ENCODE assay signal across 6 cellular contexts in the genomic region with DNA sequence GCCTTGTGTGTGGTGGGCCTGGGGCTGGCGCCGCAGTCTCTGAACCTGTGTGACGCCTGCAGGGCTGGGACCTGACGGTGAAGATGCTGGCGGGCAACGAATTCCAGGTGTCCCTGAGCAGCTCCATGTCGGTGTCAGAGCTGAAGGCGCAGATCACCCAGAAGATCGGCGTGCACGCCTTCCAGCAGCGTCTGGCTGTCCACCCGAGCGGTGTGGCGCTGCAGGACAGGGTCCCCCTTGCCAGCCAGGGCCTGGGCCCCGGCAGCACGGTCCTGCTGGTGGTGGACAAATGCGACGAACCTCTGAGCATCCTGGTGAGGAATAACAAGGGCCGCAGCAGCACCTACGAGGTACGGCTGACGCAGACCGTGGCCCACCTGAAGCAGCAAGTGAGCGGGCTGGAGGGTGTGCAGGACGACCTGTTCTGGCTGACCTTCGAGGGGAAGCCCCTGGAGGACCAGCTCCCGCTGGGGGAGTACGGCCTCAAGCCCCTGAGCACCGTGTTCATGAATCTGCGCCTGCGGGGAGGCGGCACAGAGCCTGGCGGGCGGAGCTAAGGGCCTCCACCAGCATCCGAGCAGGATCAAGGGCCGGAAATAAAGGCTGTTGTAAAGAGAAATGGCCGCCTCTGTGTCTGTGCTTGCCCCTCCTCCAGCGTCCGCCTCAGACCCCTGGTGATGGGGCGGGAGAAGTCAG. TPM values are rescaled to one million over a fixed set of nuclear protein-coding genes. Genes with fewer than 3 reads are reported as not detected.
A peak's percentile ranks its signal among the peaks of the same experiment; 100 is the strongest.
DNase-seq lines count a peak whose midpoint lies in the region; ATAC-seq and TF ChIP-seq lines count a peak whose summit lies in the region.

No MANE protein-coding gene starts in this region.

- intact Hi-C loops in sigmoid colon (cut with DNase I): no loop called here

- no peaks in the 10 kb centered on the region for H3K9me3 ChIP-seq in sigmoid colon

- no peak for ATAC-seq in GM21381 (IDR thresholded peaks at IDR 0.05; ENCODE audit: unreplicated experiment)

- TF ChIP-seq POLR2A in sigmoid colon (IDR thresholded peaks at IDR 0.05): no peak

- peak overlapping the region; percentile 80 for H3K27ac ChIP-seq in C4-2B
- H3K27ac ChIP-seq in sigmoid colon: peak overlapping the region; percentile 87 to 95 (median 92)

- no peaks in the 10 kb centered on the region for H3K36me3 ChIP-seq in sigmoid colon

- DNase-seq in NCI-H526 treated with DMSO at 0.1 percent for 48 hours (lab: John Stamatoyannopoulos, UW) (peak; percentile 38), ecto neural progenitor cell (ENCODE audit: low spot score) (peak; percentile 63), sigmoid colon (peak; percentile 77), NCI-H187 treated with DMSO at 0.1 percent for 48 hours (lab: John Stamatoyannopoulos, UW) (no peak)

- no peak for TF ChIP-seq CTCF in C4-2B (conservative IDR thresholded peaks at IDR 0.05)
- no peak for TF ChIP-seq CTCF in sigmoid colon (IDR thresholded peaks at IDR 0.05)

- no peak for TF ChIP-seq EP300 in sigmoid colon (IDR thresholded peaks at IDR 0.05)

- WGBS in sigmoid colon, 2 donors: 68 to 73% methylated on average over 41 of the region's 41 CpGs

- H3K4me3 ChIP-seq in sigmoid colon: peak overlapping the region; percentile 54 to 70 (median 60)

- peaks cover 0 to 26% (median 22%) of the 10 kb centered on the region in 4 donors for H3K4me1 ChIP-seq in sigmoid colon

- H3K27me3 ChIP-seq in sigmoid colon: no peaks in the 10 kb centered on the region

RNA-seq across cellular contexts. Expression of a gene that starts 0.8 kb away (rescaled TPM):
- total RNA-seq in sigmoid colon: 10 to 100 TPM; 49.4 to 81.1 (median 68.8) TPM
- polyA plus RNA-seq in sigmoid colon: 100 to 1,000 TPM in 2 of 3 donors, 10 to 100 TPM in 1; 78.7 to 357 (median 241) TPM

RNA-seq across cellular contexts. Expression of a gene that starts 5.8 kb away (rescaled TPM):
- 10 to 100 TPM in 2 of 4 donors, 1 to 10 TPM in 2; 3.9 to 23.3 (median 10.3) TPM for total RNA-seq in sigmoid colon
- 10 to 100 TPM in 1 of 3 donors, 1 to 10 TPM in 2; 2.8 to 54.4 (median 3.0) TPM for polyA plus RNA-seq in sigmoid colon

RNA-seq across cellular contexts. Expression of a gene that starts 14.2 kb away (rescaled TPM):
- 10 to 100 TPM; 25.0 to 65.1 (median 27.9) TPM for total RNA-seq in sigmoid colon
- polyA plus RNA-seq in sigmoid colon: 10 to 100 TPM in 1 of 3 donors, 1 to 10 TPM in 2; 1.2 to 15.7 (median 4.6) TPM

RNA-seq across cellular contexts. Expression of a gene that starts 32.2 kb away (rescaled TPM):
- total RNA-seq in sigmoid colon: under 1 TPM in 1 of 4 donors, not detected in 3; under 0.01 TPM
- under 1 TPM in 2 of 3 donors, not detected in 1; 0.16 to 0.69 TPM for polyA plus RNA-seq in sigmoid colon

RNA-seq across cellular contexts. Expression of a gene that starts 47.8 kb away (rescaled TPM):
- not detected for total RNA-seq in sigmoid colon
- 1 to 10 TPM in 1 of 3 donors, under 1 TPM in 1, not detected in 1; 0.46 to 1.5 TPM for polyA plus RNA-seq in sigmoid colon
